ENCODE assay signal across 15 cellular contexts in genomic region chr11:123525511-123525918, GRCh38.
DNase-seq lines count a peak whose midpoint lies in the region; ATAC-seq, FAIRE-seq and TF ChIP-seq lines count a peak whose summit lies in the region.
"Had no signal": no experiment of that assay in that cellular context is flagged by ENCODE, and none has a peak within 500 bp of the region (broad histone marks: within the 10 kb centered on the region; RNA-seq: fewer than 3 reads in every experiment).

No MANE protein-coding gene starts in this region.

- H3K27ac ChIP-seq in small intestine (ENCODE audit: low read depth in 1 of 2, low read length in 1 of 2), result no peak overlapping the region
- H3K27ac ChIP-seq: colonic mucosa had no signal

- 49 to 74% (median 51%) methylated on average over 11 of the region's 11 CpGs for WGBS in small intestine, 3 donors

- no peak overlapping the region for H3K27ac Mint-ChIP-seq in Caco-2 (ENCODE audit: unreplicated experiment)
- H3K27ac Mint-ChIP-seq: CD4-positive, alpha-beta T cell had no signal

- no peak for FAIRE-seq in D721Med (lab: Jason Lieb, UNC)
- no peak for FAIRE-seq in urothelium cell line (lab: Jason Lieb, UNC)
- no peak for FAIRE-seq in small intestine (lab: Jason Lieb, UNC)
- FAIRE-seq: K562 had no signal

- H3K9ac ChIP-seq in adipocyte (ENCODE audit: low read length), result peak overlapping the region; percentile 16

- intact Hi-C loops in Caco-2 (cut with micrococcal nuclease; ENCODE audit: unreplicated experiment), result no loop called here

- H3K4me1 Mint-ChIP-seq in Caco-2 (ENCODE audit: low read depth, unreplicated experiment), result no peaks in the 10 kb centered on the region

- CTCF ChIA-PET in Caco-2 (lab: Charles Lee), result no interaction called here

- H3K36me3 ChIP-seq in adipocyte (ENCODE audit: control insufficient read depth, insufficient read depth, low read length, severe bottlenecking) (no peaks in the 10 kb centered on the region), small intestine (ENCODE audit: control insufficient read depth in 2 of 2, insufficient read depth in 2 of 2, low read length in 2 of 2) (no peaks in the 10 kb centered on the region), Caco-2 (ENCODE audit: control insufficient read depth, insufficient read depth, low read length) (no peaks in the 10 kb centered on the region)
- H3K36me3 ChIP-seq: colonic mucosa had no signal

- no peak overlapping the region for H3K4me3 Mint-ChIP-seq in Caco-2 (ENCODE audit: unreplicated experiment)
- H3K4me3 Mint-ChIP-seq: CD4-positive, alpha-beta T cell had no signal

- H3K4me1 ChIP-seq in adipocyte (ENCODE audit: control insufficient read depth, insufficient read depth, low read length) (peaks cover 3% of the 10 kb centered on the region), small intestine (ENCODE audit: control insufficient read depth in 2 of 2, insufficient read depth in 1 of 2, low read depth in 1 of 2, low read length in 1 of 2) (no peaks in the 10 kb centered on the region), Caco-2 (no peaks in the 10 kb centered on the region)
- H3K4me1 ChIP-seq: colonic mucosa had no signal

- H3K9me3 ChIP-seq in adipocyte (ENCODE audit: control insufficient read depth, low read length), result no peaks in the 10 kb centered on the region
- H3K9me3 ChIP-seq in small intestine (ENCODE audit: control insufficient read depth, low read depth), result no peaks in the 10 kb centered on the region
- no peaks in the 10 kb centered on the region for H3K9me3 ChIP-seq in Caco-2
- H3K9me3 ChIP-seq: colonic mucosa had no signal

- TF ChIP-seq CTCF in D721Med (IDR thresholded peaks at IDR 0.05; ENCODE audit: insufficient read depth, missing control alignments) (no peak), Caco-2 (IDR thresholded peaks at IDR 0.05; ENCODE audit: insufficient read depth in 1 of 2, low read depth in 1 of 2, low read length in 1 of 2, severe bottlenecking in 1 of 2, unreplicated experiment in 1 of 2) (no peak)

- H3K27me3 Mint-ChIP-seq in Caco-2 (ENCODE audit: insufficient read depth, unreplicated experiment), result peaks cover 31% of the 10 kb centered on the region
- H3K27me3 Mint-ChIP-seq: CD4-positive, alpha-beta T cell had no signal

- no peaks in the 10 kb centered on the region for H3K9me3 Mint-ChIP-seq in Caco-2 (ENCODE audit: unreplicated experiment)
- H3K9me3 Mint-ChIP-seq: CD4-positive, alpha-beta T cell had no signal

- POLR2A ChIA-PET in Caco-2 (lab: Charles Lee), result no interaction called here

- DNase-seq in D721Med (ENCODE audit: insufficient read length, low spot score) (peak; percentile 79), adipocyte (ENCODE audit: low read depth) (no peak), fibroblast of peridontal ligament (ENCODE audit: extremely low read depth) (peak; percentile 33), occipital lobe (lab: John Stamatoyannopoulos, UW) (peak; percentile 52), urothelium cell line (ENCODE audit: low spot score) (no peak), small intestine (no peak), Caco-2 (no peak)
- DNase-seq: activated CD4-positive, alpha-beta T cell treated with anti-CD3 and anti-CD28 coated beads for 48 hours; CD4-positive, alpha-beta T cell; colonic mucosa; NCI-H2081; stimulated activated CD4-positive, alpha-beta T cell treated with anti-CD3 and anti-CD28 coated beads, Interleukin-2, amount 100 ng/mL, for 48 hours; stimulated activated naive CD4-positive, alpha-beta T cell had no signal

- no peak for ATAC-seq in GM21526 (IDR thresholded peaks at IDR 0.05; ENCODE audit: low FRiP score, unreplicated experiment)
- ATAC-seq: K562 had no signal

- H3K27me3 ChIP-seq in adipocyte (replicated peaks; ENCODE audit: control insufficient read depth, insufficient read depth, low read length), result no peaks in the 10 kb centered on the region
- no peaks in the 10 kb centered on the region for H3K27me3 ChIP-seq in small intestine (ENCODE audit: control insufficient read depth in 2 of 2, insufficient read depth in 2 of 2, low read length in 2 of 2)
- peaks cover 1% of the 10 kb centered on the region; the same call in 1 of the 2 replicates for H3K27me3 ChIP-seq in Caco-2 (replicated peaks; ENCODE audit: control insufficient read depth, insufficient read depth, low read length)
- H3K27me3 ChIP-seq: colonic mucosa had no signal

- H3K4me3 ChIP-seq in adipocyte (ENCODE audit: low read length) (peak overlapping the region; percentile 63), small intestine (ENCODE audit: low read depth in 1 of 2, low read length in 2 of 2) (no peak overlapping the region), Caco-2 (ENCODE audit: low read depth, low read length) (no peak overlapping the region)
- H3K4me3 ChIP-seq: colonic mucosa, K562 had no signal

- no TSS peak for BruUV-seq in Caco-2 (replicated peaks; lab: Mats Ljungman, UMichigan)

- no peaks in the 10 kb centered on the region for H3K36me3 Mint-ChIP-seq in Caco-2 (ENCODE audit: insufficient read depth, unreplicated experiment)

Comparison
In these comparisons a context has a peak if more than half of its experiments do, and no peak if none do; other contexts are left out.
1. DNase-seq: peak in D721Med (single experiment), fibroblast of peridontal ligament (single experiment) and occipital lobe (single experiment); none in adipocyte (single experiment), urothelium cell line (single experiment), small intestine (single experiment) and Caco-2 (0 of 2).